19 cellular contexts compared by ENCODE assay signal in genomic region chr14:52003324-52003723, GRCh38. TPM values are rescaled to one million over a fixed set of nuclear protein-coding genes. Genes with fewer than 3 reads are reported as not detected.
A peak's percentile ranks its signal among the peaks of the same experiment; 100 is the strongest.
DNase-seq lines count a peak whose midpoint lies in the region; ATAC-seq, FAIRE-seq and TF ChIP-seq lines count a peak whose summit lies in the region.
"Had no signal": no experiment of that assay in that cellular context is flagged by ENCODE, and none has a peak within 500 bp of the region (broad histone marks: within the 10 kb centered on the region; RNA-seq: fewer than 3 reads in every experiment).

No MANE protein-coding gene starts in this region.

- H2AFZ ChIP-seq in HepG2 (ENCODE audit: low read length) = no peak overlapping the region
- H2AFZ ChIP-seq: hepatocyte had no signal

- CTCF ChIA-PET in HepG2 (lab: Yijun Ruan, JAX; ENCODE audit: low intra/inter-chr PET ratio, low total read pairs) = no interaction called here

- WGBS in liver = 49% methylated on average over 3 of the region's 3 CpGs
- 97% methylated on average over 3 of the region's 3 CpGs for WGBS in HepG2 (ENCODE audit: low lambda C conversion rate)

- peaks cover 2 to 23% (median 6%) of the 10 kb centered on the region in 4 donors for H3K4me1 ChIP-seq in liver (ENCODE audit: control insufficient read depth in 4 of 4, insufficient read depth in 4 of 4, low read length in 3 of 4)
- H3K4me1 ChIP-seq in HepG2 (ENCODE audit: insufficient read depth, low read length) = 0 out of 2 replicates have a peak, but pooled peaks cover 6% of the 10 kb centered on the region

- peak overlapping the region in 1 of 2 donors; percentile 21 for H3K27ac ChIP-seq in liver (ENCODE audit: low read depth in 1 of 2, low read length in 2 of 2)
- H3K27ac ChIP-seq in HepG2 (ENCODE audit: extremely low read length, insufficient read depth, low read length) = no peak overlapping the region
- H3K27ac ChIP-seq: hepatocyte had no signal

- TF ChIP-seq RAD21 in liver (IDR thresholded peaks at IDR 0.05) (no peak), HepG2 (CRISPR knock-in tag; IDR thresholded peaks at IDR 0.05) (no peak)

- FAIRE-seq in HepG2 (lab: Jason Lieb, UNC) = no peak

- H3K27me3 ChIP-seq in liver (ENCODE audit: control insufficient read depth in 4 of 4, insufficient read depth in 4 of 4, low read length in 3 of 4) (no peaks in the 10 kb centered on the region), HepG2 (ENCODE audit: control insufficient read depth in 1 of 2, insufficient read depth in 2 of 2, low read length in 2 of 2) (no peaks in the 10 kb centered on the region)
- H3K27me3 ChIP-seq: hepatocyte had no signal

- no peak for DNase-seq in HepG2 (ENCODE audit: low spot score)
- no peak for DNase-seq in Right ventricle myocardium superior
- DNase-seq in neural crest cell (ENCODE audit: low read depth, low spot score) = no peak
- no peak for DNase-seq in NCI-H524 (lab: John Stamatoyannopoulos, UW)
- no peak for DNase-seq in NCI-H2227 (lab: John Stamatoyannopoulos, UW; ENCODE audit: unreplicated experiment)
- no peak for DNase-seq in HuH-7.5 (ENCODE audit: low spot score)
- no peak for DNase-seq in NCI-H2081 (lab: John Stamatoyannopoulos, UW)
- DNase-seq: activated CD4-positive, alpha-beta T cell treated with anti-CD3 and anti-CD28 coated beads, Interleukin-2, amount 50 U/mL, for 1 hour; activated T-cell treated with anti-CD3 and anti-CD28 coated beads, Interleukin-2, amount 50 U/mL, for 1 hour; CD8-positive, alpha-beta memory T cell; NCI-H187 treated with DMSO at 0.1 percent for 48 hours; NCI-H69; OCI-M1; SK-N-SH; stimulated activated CD4-positive, alpha-beta T cell treated with anti-CD3 and anti-CD28 coated beads, Interleukin-4, amount 100 ng/mL, for 4 hours had no signal

- TF ChIP-seq EP300 in HepG2 (IDR thresholded peaks at IDR 0.05; ENCODE audit: low read depth in 2 of 2, low read length in 2 of 2) (no peak), HepG2 (CRISPR knock-in tag; IDR thresholded peaks at IDR 0.05; ENCODE audit: borderline replicate concordance) (no peak)

- H3K9me3 Mint-ChIP-seq in neural crest cell = no peaks in the 10 kb centered on the region
- H3K9me3 Mint-ChIP-seq: activated naive CD4-positive, alpha-beta T cell treated with anti-CD3 and anti-CD28 coated beads, Interleukin-2, amount 50 U/mL, for 72 hours; CD8-positive, alpha-beta memory T cell; natural killer cell treated with Interleukin-12 subunit alpha and Interleukin-12 subunit beta and Interleukin-15 and Interleukin-18, amount 100 ng/mL, for 72 hours had no signal

- H4K20me1 ChIP-seq in HepG2 (ENCODE audit: insufficient read depth, low read length) = no peaks in the 10 kb centered on the region

- ATAC-seq in HepG2 (no peak), Right ventricle myocardium superior (ENCODE audit: poor library complexity) (peak; percentile 87)
- ATAC-seq: activated naive CD4-positive, alpha-beta T cell treated with anti-CD3 and anti-CD28 coated beads, Interleukin-2, amount 50 U/mL, for 72 hours; natural killer cell treated with Interleukin-12 subunit alpha and Interleukin-12 subunit beta and Interleukin-15 and Interleukin-18, amount 100 ng/mL, for 72 hours had no signal

- no peaks in the 10 kb centered on the region for H3K27me3 Mint-ChIP-seq in neural crest cell (ENCODE audit: low read depth)
- H3K27me3 Mint-ChIP-seq: CD8-positive, alpha-beta memory T cell; natural killer cell treated with Interleukin-12 subunit alpha and Interleukin-12 subunit beta and Interleukin-15 and Interleukin-18, amount 100 ng/mL, for 72 hours had no signal

- peaks cover 24% of the 10 kb centered on the region for H3K4me1 Mint-ChIP-seq in neural crest cell

- H3K4me3 ChIP-seq in liver (ENCODE audit: low read depth in 1 of 3, low read length in 3 of 3) = no peak overlapping the region
- no peak overlapping the region for H3K4me3 ChIP-seq in HepG2 (replicated peaks in 1 of 3; ENCODE audit: insufficient read depth in 1 of 3, low read depth in 2 of 3, low read length in 3 of 3)
- H3K4me3 ChIP-seq: hepatocyte had no signal

- TF ChIP-seq POLR2A in HepG2 (IDR thresholded peaks at IDR 0.05; ENCODE audit: insufficient read depth in 1 of 2, low read depth in 2 of 2, low read length in 2 of 2) = no peak

- intact Hi-C loops in HepG2 (cut with micrococcal nuclease; ENCODE audit: unreplicated experiment) = no loop called here
- intact Hi-C loops in Right ventricle myocardium superior (cut with DNase I) = no loop called here

- H3K79me2 ChIP-seq in HepG2 (ENCODE audit: insufficient read depth, low read length) = no peaks in the 10 kb centered on the region

- H3K36me3 ChIP-seq in liver (ENCODE audit: control insufficient read depth in 4 of 4, insufficient read depth in 3 of 4, low read depth in 1 of 4, low read length in 3 of 4) (peaks cover 2 to 50% (median 44%) of the 10 kb centered on the region in 4 donors), HepG2 (replicated peaks in 1 of 2; ENCODE audit: control insufficient read depth in 1 of 2, insufficient read depth in 2 of 2, low read length in 2 of 2) (peaks cover 26 to 89% of the 10 kb centered on the region in 2 experiments)

- no TSS peak for BruUV-seq in HepG2 (replicated peaks; lab: Mats Ljungman, UMichigan)

- H3K36me3 Mint-ChIP-seq in neural crest cell (ENCODE audit: low read depth) = peaks cover 24% of the 10 kb centered on the region

- peak overlapping the region; percentile 69 for H3K27ac Mint-ChIP-seq in neural crest cell (ENCODE audit: unreplicated experiment)
- H3K27ac Mint-ChIP-seq: activated naive CD4-positive, alpha-beta T cell treated with anti-CD3 and anti-CD28 coated beads, Interleukin-2, amount 50 U/mL, for 72 hours; natural killer cell treated with Interleukin-12 subunit alpha and Interleukin-12 subunit beta and Interleukin-15 and Interleukin-18, amount 100 ng/mL, for 72 hours had no signal

- H3K9ac ChIP-seq in liver (ENCODE audit: low read depth in 1 of 2, low read length in 2 of 2) (no peak overlapping the region), HepG2 (ENCODE audit: insufficient read depth, low read depth, low read length) (no peak overlapping the region)
- H3K9ac ChIP-seq: SK-N-SH had no signal

- TF ChIP-seq CTCF in liver (IDR thresholded peaks at IDR 0.05; ENCODE audit: low read depth, low read length, missing input control) = no peak
- TF ChIP-seq CTCF in HepG2 (CRISPR knock-in tag; IDR thresholded peaks at IDR 0.05) = no peak
- no peak for TF ChIP-seq CTCF in neural crest cell (conservative IDR thresholded peaks at IDR 0.05)

- no peak overlapping the region for H3K4me3 Mint-ChIP-seq in neural crest cell
- H3K4me3 Mint-ChIP-seq: CD8-positive, alpha-beta memory T cell; natural killer cell treated with Interleukin-12 subunit alpha and Interleukin-12 subunit beta and Interleukin-15 and Interleukin-18, amount 100 ng/mL, for 72 hours had no signal

- H3K4me2 ChIP-seq in HepG2 (ENCODE audit: low read depth, low read length) = no peak overlapping the region
- H3K4me2 ChIP-seq: hepatocyte, SK-N-SH had no signal

- POLR2A ChIA-PET in HepG2 (lab: Yijun Ruan, JAX) = no interaction called here

- no peaks in the 10 kb centered on the region for H3K9me3 ChIP-seq in liver (ENCODE audit: control insufficient read depth in 4 of 4, low read length in 3 of 4)
- H3K9me3 ChIP-seq in HepG2 (ENCODE audit: low read length) = no peaks in the 10 kb centered on the region
- H3K9me3 ChIP-seq: SK-N-SH had no signal

- in situ Hi-C loops in HepG2 (cut with HindIII; ENCODE audit: extremely low pct_ligation_motif_present, low pct_unique_long_range_greater_than_20kb) = no loop called here

TF ChIP-seq in liver, 16 proteins besides CTCF, POLR2A, EP300 and RAD21 (continues in another document):
- TF ChIP-seq MAX (IDR thresholded peaks at IDR 0.05) (no peak), JUND (IDR thresholded peaks at IDR 0.05) (no peak)

TF ChIP-seq in HepG2, 621 proteins besides CTCF, POLR2A, EP300 and RAD21 (continues in another document):
- TF ChIP-seq LBX2 (CRISPR knock-in tag; IDR thresholded peaks at IDR 0.05; ENCODE audit: borderline replicate concordance) = no peak

RNA-seq across cellular contexts. Expression of gene RTRAF, which starts 14.0 kb away (rescaled TPM):
- total RNA-seq in liver (100 to 1,000 TPM in 1 of 2 donors, 10 to 100 TPM in 1; 21.6 to 119 TPM), HepG2 (2016; rRNA removed; fragmentation: Illumina TruSeq; extraction: Trizol) (258 and 374 TPM in 2 replicates), Right ventricle myocardium superior (218 TPM), neural crest cell (309 and 315 TPM in 2 replicates)
- polyA plus RNA-seq in liver (10 to 100 TPM; 52.5 to 80.6 TPM), HepG2 (2011; rRNA removed) (118 and 137 TPM in 2 replicates)
- 42.9 and 47.7 TPM in 2 replicates for total RNA-seq in HepG2 (2016; cell fraction: cytosol; rRNA removed; fragmentation: Illumina TruSeq; extraction: Trizol; ENCODE audit: low read depth)
- total RNA-seq in HepG2 (2016; cell fraction: insoluble cytoplasmic fraction; rRNA removed; fragmentation: Illumina TruSeq; extraction: Trizol) = 255 and 390 TPM in 2 replicates
- 101 TPM in 2 replicates for total RNA-seq in HepG2 (2016; cell fraction: membrane; rRNA removed; fragmentation: Illumina TruSeq; extraction: Trizol)
- 105 and 106 TPM in 2 replicates for total RNA-seq in HepG2 (2016; cell fraction: nucleus; rRNA removed; fragmentation: Illumina TruSeq; extraction: Trizol)
- polyA plus RNA-seq in HepG2 (2011; cell fraction: cytosol; rRNA removed) = 25.5 and 41.9 TPM in 2 replicates
- 11.4 and 17.2 TPM in 2 replicates for polyA plus RNA-seq in HepG2 (2011; cell fraction: nucleus; rRNA removed)
- polyA plus RNA-seq in HepG2 (2012) = 154 and 171 TPM in 2 replicates
- polyA plus RNA-seq in HepG2 (2016; cell fraction: cytosol; fragmentation: Illumina TruSeq; extraction: Trizol; ENCODE audit: low read depth) = 42.7 and 48.8 TPM in 2 replicates
- 390 and 432 TPM in 2 replicates for polyA plus RNA-seq in HepG2 (2016; cell fraction: insoluble cytoplasmic fraction; fragmentation: Illumina TruSeq; extraction: Trizol; ENCODE audit: low read depth)
- 75.4 and 87.3 TPM in 2 replicates for polyA plus RNA-seq in HepG2 (2016; cell fraction: membrane; fragmentation: Illumina TruSeq; extraction: Trizol; ENCODE audit: low read depth)
- polyA plus RNA-seq in HepG2 (2016; cell fraction: nucleus; fragmentation: Illumina TruSeq; extraction: Trizol; ENCODE audit: insufficient read depth, low read depth) = 144 and 145 TPM in 2 replicates
- polyA minus RNA-seq in HepG2 (2011; rRNA and poly(A)+ RNA removed; ENCODE audit: low replicate concordance) = 32.5 and 95.8 TPM in 2 replicates
- 80.3 and 89.3 TPM in 2 replicates for polyA minus RNA-seq in HepG2 (2011; cell fraction: cytosol; rRNA and poly(A)+ RNA removed)
- polyA minus RNA-seq in HepG2 (2011; cell fraction: nucleus; rRNA and poly(A)+ RNA removed) = 53.6 and 57.8 TPM in 2 replicates
